ENCODE assay signal across 9 cellular contexts in the genomic region with DNA sequence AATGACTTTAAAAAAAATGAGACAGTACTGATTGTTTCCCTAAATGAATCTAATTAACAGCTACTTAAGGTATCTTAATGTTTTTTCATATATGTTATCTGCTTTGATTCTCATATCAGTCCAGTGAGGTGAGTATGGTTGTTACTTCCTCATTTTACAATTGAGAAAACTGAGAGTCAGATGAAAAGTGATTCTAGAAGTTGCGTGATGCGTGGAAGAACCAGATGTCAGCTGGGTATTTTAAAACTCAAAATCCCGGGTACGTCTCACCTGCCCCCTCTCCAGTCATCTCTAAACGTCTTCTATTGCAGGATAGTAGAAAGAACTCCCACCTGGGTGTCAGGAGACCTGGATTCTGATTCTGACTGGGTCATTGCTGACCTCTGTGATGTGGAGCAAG.
DNase-seq lines count a peak whose midpoint lies in the region; ATAC-seq and TF ChIP-seq lines count a peak whose summit lies in the region.
"Had no signal": no experiment of that assay in that cellular context is flagged by ENCODE, and none has a peak within 500 bp of the region (broad histone marks: within the 10 kb centered on the region; RNA-seq: fewer than 3 reads in every experiment).

No MANE protein-coding gene starts in this region.

- peaks cover 0 to under 1% (median 0%) of the 10 kb centered on the region in 7 donors for H3K9me3 Mint-ChIP-seq in CD14-positive monocyte
- no peaks in the 10 kb centered on the region for H3K9me3 Mint-ChIP-seq in activated CD8-positive, alpha-beta T cell treated with anti-CD3 and anti-CD28 coated beads for 36 hours

- H3K4me3 Mint-ChIP-seq in CD14-positive monocyte = peak overlapping the region in 1 of 2 donors; percentile 65
- H3K4me3 Mint-ChIP-seq in activated CD8-positive, alpha-beta T cell treated with anti-CD3 and anti-CD28 coated beads for 36 hours = no peak overlapping the region

- H3K36me3 Mint-ChIP-seq in CD14-positive monocyte = peaks cover 35 to 46% of the 10 kb centered on the region in 2 donors
- peaks cover 9% of the 10 kb centered on the region for H3K36me3 Mint-ChIP-seq in activated CD8-positive, alpha-beta T cell treated with anti-CD3 and anti-CD28 coated beads for 36 hours (ENCODE audit: low read depth)

- H3K9me3 ChIP-seq in MM.1S (replicated peaks; ENCODE audit: insufficient read depth, low read length) = no peaks in the 10 kb centered on the region

- no peak overlapping the region for H3K4me2 ChIP-seq in MM.1S (ENCODE audit: low read depth, low read length)

- H4K20me1 ChIP-seq in MM.1S (ENCODE audit: insufficient read depth, low read length) = no peaks in the 10 kb centered on the region

- peak overlapping the region in 4 of 7 donors; percentile 41 to 95 (median 70) for H3K27ac Mint-ChIP-seq in CD14-positive monocyte
- no peak overlapping the region for H3K27ac Mint-ChIP-seq in activated CD8-positive, alpha-beta T cell treated with anti-CD3 and anti-CD28 coated beads for 36 hours

- H3K9ac ChIP-seq in MM.1S (ENCODE audit: low read length) = no peak overlapping the region
- H3K9ac ChIP-seq: parathyroid adenoma had no signal

- POLR2A ChIA-PET in activated CD8-positive, alpha-beta T cell treated with anti-CD3 and anti-CD28 coated beads for 36 hours (lab: Charles Lee) = interaction anchor here (0.7 kb wide), 1 partner anchor 83 kb away, joined by 3 read pairs; no protein-coding TSS in a partner anchor

- no peaks in the 10 kb centered on the region for H3F3A ChIP-seq in MM.1S (ENCODE audit: insufficient read depth, low read length)

- CTCF ChIA-PET in activated CD8-positive, alpha-beta T cell treated with anti-CD3 and anti-CD28 coated beads for 36 hours (lab: Charles Lee) = interaction anchor here (1.1 to 1.5 kb wide), 2 partner anchors 8 to 23 kb away, joined by 4 to 5 read pairs; no protein-coding TSS in a partner anchor

- H3K27me3 Mint-ChIP-seq in CD14-positive monocyte (ENCODE audit: low read depth in 3 of 3) = peaks cover 0 to 1% (median 0%) of the 10 kb centered on the region in 3 donors
- H3K27me3 Mint-ChIP-seq in activated CD8-positive, alpha-beta T cell treated with anti-CD3 and anti-CD28 coated beads for 36 hours = no peaks in the 10 kb centered on the region

- H3K4me3 ChIP-seq in MM.1S (ENCODE audit: low read length) = no peak overlapping the region

- no peaks in the 10 kb centered on the region for H3K27me3 ChIP-seq in MM.1S (replicated peaks; ENCODE audit: insufficient read depth, low read length)

- intact Hi-C loops in CD14-positive monocyte (cut with micrococcal nuclease) = no loop called here
- intact Hi-C loops in activated CD8-positive, alpha-beta T cell treated with anti-CD3 and anti-CD28 coated beads for 36 hours (cut with micrococcal nuclease) = no loop called here

- no peak overlapping the region; the same call in 1 of the 2 replicates for H2AFZ ChIP-seq in MM.1S (ENCODE audit: low read length)
- H2AFZ ChIP-seq: parathyroid adenoma had no signal

- no peak for DNase-seq in CD14-positive monocyte (ENCODE audit: low spot score)
- peak; percentile 25 for DNase-seq in GM19240 (ENCODE audit: insufficient read length, low spot score)
- peak; percentile 13 for DNase-seq in MM.1S
- DNase-seq in AG20443 (ENCODE audit: low spot score) = no peak
- DNase-seq in DMS153 (lab: John Stamatoyannopoulos, UW) = no peak
- no peak for DNase-seq in activated CD8-positive, alpha-beta T cell treated with anti-CD3 and anti-CD28 coated beads for 36 hours
- no peak for DNase-seq in T-helper 1 cell

- no peaks in the 10 kb centered on the region for H3K9me2 ChIP-seq in MM.1S (replicated peaks; ENCODE audit: insufficient read depth, low read length)

- no peaks in the 10 kb centered on the region for H3K36me3 ChIP-seq in MM.1S (replicated peaks; ENCODE audit: insufficient read depth, low read length)

- TF ChIP-seq CTCF in CD14-positive monocyte (IDR thresholded peaks at IDR 0.05) = no peak
- no peak for TF ChIP-seq CTCF in MM.1S (IDR thresholded peaks at IDR 0.05; ENCODE audit: low read length)
- no peak for TF ChIP-seq CTCF in activated CD8-positive, alpha-beta T cell treated with anti-CD3 and anti-CD28 coated beads for 36 hours (IDR thresholded peaks at IDR 0.05)

- H3K4me1 ChIP-seq in MM.1S (ENCODE audit: low read length) = no peaks in the 10 kb centered on the region
- H3K4me1 ChIP-seq: parathyroid adenoma had no signal

- H3K27ac ChIP-seq in MM.1S (ENCODE audit: low read length) = no peak overlapping the region
- H3K27ac ChIP-seq: parathyroid adenoma had no signal

- peak; percentile 83 for ATAC-seq in HG02840 (IDR thresholded peaks at IDR 0.05; ENCODE audit: low FRiP score, unreplicated experiment)
- no peak for ATAC-seq in activated CD8-positive, alpha-beta T cell treated with anti-CD3 and anti-CD28 coated beads for 36 hours

- peaks cover 70% of the 10 kb centered on the region for H3K4me1 Mint-ChIP-seq in CD14-positive monocyte
- peaks cover 21% of the 10 kb centered on the region for H3K4me1 Mint-ChIP-seq in activated CD8-positive, alpha-beta T cell treated with anti-CD3 and anti-CD28 coated beads for 36 hours (ENCODE audit: low read depth)

- no peaks in the 10 kb centered on the region for H3K79me2 ChIP-seq in MM.1S (ENCODE audit: low read length)
- H3K79me2 ChIP-seq: parathyroid adenoma had no signal

Comparison
In these comparisons a context has a peak if more than half of its experiments do, and no peak if none do; other contexts are left out.
1. DNase-seq: peak in GM19240 (single experiment) and MM.1S (single experiment); none in CD14-positive monocyte (single experiment), AG20443 (single experiment), DMS153 (single experiment), activated CD8-positive, alpha-beta T cell treated with anti-CD3 and anti-CD28 coated beads for 36 hours (single experiment) and T-helper 1 cell (0 of 5).